In the genomic region with DNA sequence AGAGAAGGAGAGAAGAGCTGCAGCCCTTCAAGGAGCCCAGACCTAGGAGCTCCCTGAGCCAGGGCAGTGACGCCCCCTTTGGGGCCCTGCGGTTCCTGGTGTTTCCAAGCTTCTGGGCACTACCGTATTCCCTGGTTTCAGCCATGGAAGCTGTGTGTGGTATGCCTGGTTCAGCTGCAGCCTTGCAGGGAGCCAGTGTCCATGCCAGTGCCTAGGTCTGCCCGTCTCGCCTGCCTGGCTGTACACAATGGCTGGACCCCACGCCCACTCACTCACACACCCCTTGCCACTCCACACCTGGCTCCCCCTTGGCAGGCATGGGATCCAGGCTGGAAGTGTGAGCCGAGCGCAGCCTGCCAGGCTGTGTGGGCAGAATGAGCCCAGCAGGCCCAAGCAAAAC, we compare ENCODE assay signal across 21 cellular contexts.
"Had no signal": no experiment of that assay in that cellular context is flagged by ENCODE, and none has a peak within 500 bp of the region (broad histone marks: within the 10 kb centered on the region; RNA-seq: fewer than 3 reads in every experiment).

No MANE protein-coding gene starts in this region.

- H3K27ac Mint-ChIP-seq: activated naive CD4-positive, alpha-beta T cell treated with anti-CD3 and anti-CD28 coated beads, Interleukin-2, amount 50 U/mL, for 72 hours; activated T-cell treated with anti-CD3 and anti-CD28 coated beads, Interleukin-2, amount 50 U/mL, for 24 hours; nephron progenitor cell; progenitor cell of endocrine pancreas had no signal

- ATAC-seq: activated CD4-positive, CD25-positive, alpha-beta regulatory T cell treated with anti-CD3 and anti-CD28 coated beads, Interleukin-2, amount 50 U/mL, for 24 hours; activated naive CD4-positive, alpha-beta T cell treated with anti-CD3 and anti-CD28 coated beads, Interleukin-2, amount 50 U/mL, for 72 hours; activated T-helper 17 cell treated with anti-CD3 and anti-CD28 coated beads, Interleukin-2, amount 50 U/mL, for 72 hours; esophagus mucosa had no signal

- H3K36me3 Mint-ChIP-seq: activated naive CD4-positive, alpha-beta T cell treated with anti-CD3 and anti-CD28 coated beads, Interleukin-2, amount 50 U/mL, for 72 hours; brain had no signal

- H3K9me3 Mint-ChIP-seq: activated naive CD4-positive, alpha-beta T cell treated with anti-CD3 and anti-CD28 coated beads, Interleukin-2, amount 50 U/mL, for 72 hours; activated T-cell treated with anti-CD3 and anti-CD28 coated beads, Interleukin-2, amount 50 U/mL, for 24 hours; activated T-helper 17 cell treated with anti-CD3 and anti-CD28 coated beads, Interleukin-2, amount 50 U/mL, for 72 hours; brain; nephron progenitor cell had no signal

- H3K4me3 Mint-ChIP-seq: activated T-cell treated with anti-CD3 and anti-CD28 coated beads, Interleukin-2, amount 50 U/mL, for 24 hours; activated T-helper 17 cell treated with anti-CD3 and anti-CD28 coated beads, Interleukin-2, amount 50 U/mL, for 72 hours; brain; nephron progenitor cell had no signal

- DNase-seq: activated T-cell treated with anti-CD3 and anti-CD28 coated beads, Interleukin-2, amount 50 U/mL, for 24 hours; aorta; caudate nucleus; effector memory CD4-positive, alpha-beta T cell; glutamatergic neuron; hypothalamus; left ventricle myocardium inferior; mammary epithelial cell; midbrain; nephron progenitor cell; occipital lobe; retina; stimulated activated CD4-positive, alpha-beta T cell treated with anti-CD3 and anti-CD28 coated beads, Interleukin-4, amount 100 ng/mL, for 24 hours; stimulated activated naive CD4-positive, alpha-beta T cell treated with Interleukin-2 at 50 U/mL for 16 hours had no signal

- H3K4me3 ChIP-seq: left ventricle myocardium inferior, SK-N-MC had no signal

- H3K9me3 ChIP-seq: left ventricle myocardium inferior had no signal

- H3K27me3 Mint-ChIP-seq: activated T-cell treated with anti-CD3 and anti-CD28 coated beads, Interleukin-2, amount 50 U/mL, for 24 hours; activated T-helper 17 cell treated with anti-CD3 and anti-CD28 coated beads, Interleukin-2, amount 50 U/mL, for 72 hours; brain; progenitor cell of endocrine pancreas had no signal

- H3K27ac ChIP-seq: left ventricle myocardium inferior, SK-N-MC had no signal

- H3K36me3 ChIP-seq: left ventricle myocardium inferior had no signal
